Comparison of ENCODE assay signal across 8 cellular contexts in genomic region chr1:156725683-156726280, GRCh38. TPM values are rescaled to one million over a fixed set of nuclear protein-coding genes. Genes with fewer than 3 reads are reported as not detected.
DNase-seq lines count a peak whose midpoint lies in the region; ATAC-seq and TF ChIP-seq lines count a peak whose summit lies in the region.

No MANE protein-coding gene starts in this region.

- H3K27ac Mint-ChIP-seq in activated CD4-positive, alpha-beta memory T cell treated with anti-CD3 and anti-CD28 coated beads for 36 hours: no peak overlapping the region

- H2BK120ac ChIP-seq in mesenchymal stem cell (ENCODE audit: low read depth, low read length): no peak overlapping the region

- CTCF ChIA-PET in activated CD4-positive, alpha-beta memory T cell treated with anti-CD3 and anti-CD28 coated beads for 36 hours (lab: Charles Lee): interaction anchor here (0.6 to 34.5 kb wide), 65 partner anchors 8 to 340 kb away, joined by 3 to 1179 read pairs (median 5); partner anchors contain the start of genes CRABP2, GPATCH4, HDGF and INSRR

- H3K36me3 Mint-ChIP-seq in activated CD4-positive, alpha-beta memory T cell treated with anti-CD3 and anti-CD28 coated beads for 36 hours: peaks cover 36% of the 10 kb centered on the region

- H2BK12ac ChIP-seq in mesenchymal stem cell (ENCODE audit: low read length in 2 of 2): no peak overlapping the region

- no peak overlapping the region for H2AK5ac ChIP-seq in mesenchymal stem cell (ENCODE audit: low read length, severe bottlenecking)

- H3K27ac ChIP-seq in effector memory CD4-positive, alpha-beta T cell (ENCODE audit: insufficient read depth, low read length, poor library complexity, severe bottlenecking): no peak overlapping the region
- no peak overlapping the region for H3K27ac ChIP-seq in mesenchymal stem cell (ENCODE audit: low read length, poor library complexity, severe bottlenecking)

- peaks cover 36% of the 10 kb centered on the region for H3K4me1 Mint-ChIP-seq in activated CD4-positive, alpha-beta memory T cell treated with anti-CD3 and anti-CD28 coated beads for 36 hours (ENCODE audit: low read depth)

- peak overlapping the region; percentile 76 for H3K4me2 ChIP-seq in mesenchymal stem cell (ENCODE audit: low read length, poor library complexity, severe bottlenecking)

- H3K23ac ChIP-seq in mesenchymal stem cell (ENCODE audit: low read length in 2 of 2): no peak overlapping the region

- intact Hi-C loops in activated CD4-positive, alpha-beta memory T cell treated with anti-CD3 and anti-CD28 coated beads for 36 hours (cut with micrococcal nuclease): loop anchor here (1.0 to 5.0 kb wide), 6 partner anchors 36 to 202 kb away; partner anchors contain the start of gene NTRK1

- H2AFZ ChIP-seq in mesenchymal stem cell (ENCODE audit: low read depth, low read length): no peak overlapping the region

- POLR2A ChIA-PET in activated CD4-positive, alpha-beta memory T cell treated with anti-CD3 and anti-CD28 coated beads for 36 hours (lab: Charles Lee): interaction anchor here (0.6 to 7.4 kb wide), 10 partner anchors 15 to 136 kb away, joined by 3 to 90 read pairs (median 4); partner anchors contain the start of genes CRABP2, HDGF, MRPL24 and PRCC

- no peaks in the 10 kb centered on the region for H3K27me3 ChIP-seq in effector memory CD4-positive, alpha-beta T cell (replicated peaks; ENCODE audit: control insufficient read depth, insufficient read depth, low read length, poor library complexity, severe bottlenecking)
- H3K27me3 ChIP-seq in mesenchymal stem cell (ENCODE audit: control insufficient read depth in 1 of 2, insufficient read depth in 1 of 2, low read length in 2 of 2): no peaks in the 10 kb centered on the region

- WGBS in mesenchymal stem cell: 18% methylated on average over 18 of the region's 18 CpGs

- H3K9me3 Mint-ChIP-seq in activated CD4-positive, alpha-beta memory T cell treated with anti-CD3 and anti-CD28 coated beads for 36 hours: no peaks in the 10 kb centered on the region

- H3K4me3 ChIP-seq in GM12864 (ENCODE audit: low read depth, low read length): peak overlapping the region; percentile 100
- peak overlapping the region; percentile 90 for H3K4me3 ChIP-seq in effector memory CD4-positive, alpha-beta T cell (ENCODE audit: insufficient read depth, low read depth, low read length, poor library complexity, severe bottlenecking)
- H3K4me3 ChIP-seq in mesenchymal stem cell (ENCODE audit: insufficient read depth in 1 of 2, low read depth in 1 of 2, low read length in 2 of 2): peak overlapping the region in 1 of 2 experiments; percentile 98

- ATAC-seq in HG03571 (IDR thresholded peaks at IDR 0.05; ENCODE audit: unreplicated experiment): peak; percentile 29
- ATAC-seq in GM18909 (IDR thresholded peaks at IDR 0.05; ENCODE audit: poor library complexity, unreplicated experiment): no peak

- no peak overlapping the region for H2BK5ac ChIP-seq in mesenchymal stem cell (ENCODE audit: low read depth, low read length, poor library complexity, severe bottlenecking)

- H4K8ac ChIP-seq in mesenchymal stem cell (ENCODE audit: low read length): no peak overlapping the region

- no peak overlapping the region for H3K14ac ChIP-seq in mesenchymal stem cell (ENCODE audit: low read length in 2 of 2)

- H3K27me3 Mint-ChIP-seq in activated CD4-positive, alpha-beta memory T cell treated with anti-CD3 and anti-CD28 coated beads for 36 hours: no peaks in the 10 kb centered on the region

- H3K18ac ChIP-seq in mesenchymal stem cell (ENCODE audit: low read depth in 1 of 2, low read length in 2 of 2): no peak overlapping the region

- H4K91ac ChIP-seq in mesenchymal stem cell (ENCODE audit: low read length): no peak overlapping the region

- H3K9me3 ChIP-seq in effector memory CD4-positive, alpha-beta T cell (ENCODE audit: control insufficient read depth, low read length): no peaks in the 10 kb centered on the region
- no peaks in the 10 kb centered on the region for H3K9me3 ChIP-seq in mesenchymal stem cell (ENCODE audit: control insufficient read depth, low read length)

- H2BK15ac ChIP-seq in mesenchymal stem cell (ENCODE audit: low read depth, poor library complexity, severe bottlenecking): no peak overlapping the region

- H3K4me3 Mint-ChIP-seq in activated CD4-positive, alpha-beta memory T cell treated with anti-CD3 and anti-CD28 coated beads for 36 hours: no peak overlapping the region

- DNase-seq in GM12864 (ENCODE audit: low read depth) (peak; percentile 66), NCI-H82 (lab: John Stamatoyannopoulos, UW) (peak; percentile 96), mesenchymal stem cell (peak; percentile 89)
- DNase-seq in activated CD4-positive, alpha-beta memory T cell treated with anti-CD3 and anti-CD28 coated beads for 36 hours: peak; percentile 88
- peak; percentile 54 to 75 (median 60) for DNase-seq in effector memory CD4-positive, alpha-beta T cell
- DNase-seq in stimulated activated CD4-positive, alpha-beta T cell treated with anti-CD3 and anti-CD28 coated beads, TNF-alpha, amount 100 ng/mL, for 1 hour (ENCODE audit: low read depth in 3 of 3, low spot score in 1 of 3): peak in 2 of 3 donors; percentile 54 to 70

- peak; percentile 99 for TF ChIP-seq CTCF in GM12864 (IDR thresholded peaks at IDR 0.05; ENCODE audit: low read depth, low read length, missing control alignments)

- H3K36me3 ChIP-seq in effector memory CD4-positive, alpha-beta T cell (ENCODE audit: control insufficient read depth, insufficient read depth, low read length): peaks cover 34% of the 10 kb centered on the region
- H3K36me3 ChIP-seq in mesenchymal stem cell (ENCODE audit: control insufficient read depth in 1 of 2, insufficient read depth in 2 of 2, low read depth in 1 of 2, low read length in 2 of 2): peaks cover 27 to 52% of the 10 kb centered on the region in 2 experiments

- H3K4me1 ChIP-seq in effector memory CD4-positive, alpha-beta T cell (ENCODE audit: control insufficient read depth, insufficient read depth, low read length, poor library complexity, severe bottlenecking): peaks cover 37% of the 10 kb centered on the region
- H3K4me1 ChIP-seq in mesenchymal stem cell (ENCODE audit: control insufficient read depth, insufficient read depth, low read depth, low read length): peaks cover 21% of the 10 kb centered on the region

- peak overlapping the region; percentile 100 for H3K9ac ChIP-seq in mesenchymal stem cell (ENCODE audit: low read length)

- H3K4ac ChIP-seq in mesenchymal stem cell (ENCODE audit: low read depth in 1 of 2, low read length in 2 of 2): no peak overlapping the region

- peaks cover 25% of the 10 kb centered on the region for H3K79me1 ChIP-seq in mesenchymal stem cell (replicated peaks; ENCODE audit: low read length, poor library complexity, severe bottlenecking)

RNA-seq across cellular contexts. Expression of gene METTL25B, which starts 2.5 kb away (rescaled TPM):
- total RNA-seq in activated CD4-positive, alpha-beta memory T cell treated with anti-CD3 and anti-CD28 coated beads for 36 hours: 10 to 100 TPM; 43.0 to 46.3 TPM
- polyA plus RNA-seq in mesenchymal stem cell (2013, experiment 1 of 2): 12.1 TPM
- polyA plus RNA-seq in mesenchymal stem cell (2013, experiment 2 of 2): 11.3 TPM

RNA-seq across cellular contexts. Expression of gene ISG20L2, which starts 2.8 kb away (rescaled TPM):
- total RNA-seq in activated CD4-positive, alpha-beta memory T cell treated with anti-CD3 and anti-CD28 coated beads for 36 hours: 10 to 100 TPM; 35.6 to 36.8 TPM
- polyA plus RNA-seq in mesenchymal stem cell (2013, experiment 1 of 2): 26.8 TPM
- polyA plus RNA-seq in mesenchymal stem cell (2013, experiment 2 of 2): 25.1 TPM

RNA-seq across cellular contexts. Expression of gene MRPL24, which starts 15.1 kb away (rescaled TPM):
- 100 to 1,000 TPM; 105 to 106 TPM for total RNA-seq in activated CD4-positive, alpha-beta memory T cell treated with anti-CD3 and anti-CD28 coated beads for 36 hours
- polyA plus RNA-seq in mesenchymal stem cell (2013, experiment 1 of 2): 65.7 TPM
- polyA plus RNA-seq in mesenchymal stem cell (2013, experiment 2 of 2): 64.7 TPM

RNA-seq across cellular contexts. Expression of gene CRABP2, which starts 20.4 kb away (rescaled TPM):
- total RNA-seq in activated CD4-positive, alpha-beta memory T cell treated with anti-CD3 and anti-CD28 coated beads for 36 hours: 1 to 10 TPM; 1.1 to 2.3 TPM
- polyA plus RNA-seq in mesenchymal stem cell (2013, experiment 1 of 2): 42.6 TPM
- polyA plus RNA-seq in mesenchymal stem cell (2013, experiment 2 of 2): 41.2 TPM

RNA-seq across cellular contexts. Expression of gene HDGF, which starts 25.7 kb away (rescaled TPM):
- 100 to 1,000 TPM; 357 to 365 TPM for total RNA-seq in activated CD4-positive, alpha-beta memory T cell treated with anti-CD3 and anti-CD28 coated beads for 36 hours
- polyA plus RNA-seq in mesenchymal stem cell (2013, experiment 1 of 2): 156 TPM
- 154 TPM for polyA plus RNA-seq in mesenchymal stem cell (2013, experiment 2 of 2)
